ENCODE assay signal across 7 cellular contexts in genomic region chr5:104079861-104080645, GRCh38.
A peak's percentile ranks its signal among the peaks of the same experiment; 100 is the strongest.
DNase-seq lines count a peak whose midpoint lies in the region; ATAC-seq, FAIRE-seq and TF ChIP-seq lines count a peak whose summit lies in the region.
"Not testable (repeated sequence)": the region's sequence is repeated elsewhere in the genome, so short reads cannot be mapped to it uniquely, and the experiment has no call there.

No MANE protein-coding gene starts in this region.

- ATAC-seq in K562 = peak; percentile 74
- ATAC-seq in HepG2 = not testable (repeated sequence)

- H3K9ac ChIP-seq in KMS-11 (peak overlapping the region; percentile 88), K562 (ENCODE audit: insufficient read depth in 1 of 2, low read depth in 2 of 2, low read length in 2 of 2) (peak overlapping the region; percentile 76 to 92), HepG2 (ENCODE audit: insufficient read depth, low read depth, low read length) (peak overlapping the region; percentile 49)

- not testable (repeated sequence) for H3K27me3 ChIP-seq in KMS-11 (ENCODE audit: insufficient read depth, low read depth); PC-9 (ENCODE audit: insufficient read depth, low read depth); K562 (ENCODE audit: control insufficient read depth in 2 of 2, insufficient read depth in 2 of 2, low read length in 2 of 2); HepG2 (ENCODE audit: control insufficient read depth in 1 of 2, insufficient read depth in 2 of 2, low read length in 2 of 2)

- H3K79me2 ChIP-seq in KMS-11 (ENCODE audit: insufficient read depth, low read depth); PC-9 (ENCODE audit: low read depth); HepG2 (ENCODE audit: insufficient read depth, low read length): not testable (repeated sequence)
- H3K79me2 ChIP-seq in K562 (ENCODE audit: control insufficient read depth, insufficient read depth, low read length) = peaks cover 27% of the 10 kb centered on the region

- in situ Hi-C loops in K562 (cut with MboI); HepG2 (cut with HindIII; ENCODE audit: extremely low pct_ligation_motif_present, low pct_unique_long_range_greater_than_20kb): not testable (repeated sequence)

- not testable (repeated sequence) for TF ChIP-seq EP300 in K562 (IDR thresholded peaks at IDR 0.05; ENCODE audit: low read length); HepG2 (IDR thresholded peaks at IDR 0.05; ENCODE audit: low read depth in 2 of 2, low read length in 2 of 2); HepG2 (CRISPR knock-in tag; IDR thresholded peaks at IDR 0.05; ENCODE audit: borderline replicate concordance)

- FAIRE-seq in K562 (lab: Jason Lieb, UNC); HepG2 (lab: Jason Lieb, UNC): not testable (repeated sequence)

- TF ChIP-seq CTCF in C4-2B (conservative IDR thresholded peaks at IDR 0.05); HEK293 (tag by site-specific recombination; IDR thresholded peaks at IDR 0.05); KMS-11 (conservative IDR thresholded peaks at IDR 0.05; ENCODE audit: low read depth, low read length); PC-9 (conservative IDR thresholded peaks at IDR 0.05); K562 (IDR thresholded peaks at IDR 0.05 in 2 of 3, conservative IDR thresholded peaks at IDR 0.05 in 1 of 3; ENCODE audit: insufficient read depth in 2 of 3, low read depth in 1 of 3, low read length in 3 of 3); HepG2 (CRISPR knock-in tag; IDR thresholded peaks at IDR 0.05): not testable (repeated sequence)

- H4K20me1 ChIP-seq in KMS-11 (ENCODE audit: insufficient read depth); PC-9 (ENCODE audit: insufficient read depth); K562 (replicated peaks; ENCODE audit: control insufficient read depth, insufficient read depth, low read length); HepG2 (ENCODE audit: insufficient read depth, low read length): not testable (repeated sequence)

- CTCF ChIA-PET in HEK293 (lab: Yijun Ruan, JAX) = interaction anchor here (0.6 to 0.9 kb wide), 2 partner anchors 24 to 100 kb away, joined by 3 to 4 read pairs; no protein-coding TSS in a partner anchor
- CTCF ChIA-PET in PC-9 (lab: Charles Lee) = interaction anchor here (0.7 kb wide), 1 partner anchor 84 kb away, joined by 3 read pairs; no protein-coding TSS in a partner anchor
- CTCF ChIA-PET in K562 (lab: Yijun Ruan, JAX; ENCODE audit: low intra/inter-chr PET ratio); HepG2 (lab: Yijun Ruan, JAX; ENCODE audit: low intra/inter-chr PET ratio, low total read pairs): not testable (repeated sequence)

- TF ChIP-seq RAD21 in K562 (CRISPR knock-in tag; conservative IDR thresholded peaks at IDR 0.05 in 1 of 2, IDR thresholded peaks at IDR 0.05 in 1 of 2); HepG2 (CRISPR knock-in tag; IDR thresholded peaks at IDR 0.05): not testable (repeated sequence)

- H3K4me1 ChIP-seq in HEK293 (ENCODE audit: control insufficient read depth, insufficient read depth, low read length); KMS-11 (ENCODE audit: low read depth, poor library complexity, severe bottlenecking); K562 (replicated peaks in 1 of 2; ENCODE audit: control insufficient read depth in 2 of 2, insufficient read depth in 2 of 2, low read length in 2 of 2); HepG2 (ENCODE audit: insufficient read depth, low read length): not testable (repeated sequence)
- H3K4me1 ChIP-seq in PC-9 (replicated peaks; ENCODE audit: insufficient read depth) = peaks cover 16% of the 10 kb centered on the region; the same call in 1 of the 2 replicates

- TF ChIP-seq POLR2A in K562 (conservative IDR thresholded peaks at IDR 0.05) = peak; percentile 86
- TF ChIP-seq POLR2A in HepG2 (IDR thresholded peaks at IDR 0.05; ENCODE audit: insufficient read depth in 1 of 2, low read depth in 2 of 2, low read length in 2 of 2) = not testable (repeated sequence)

- POLR2A ChIA-PET in HEK293 (lab: Yijun Ruan, JAX); PC-9 (lab: Charles Lee; ENCODE audit: unreplicated experiment): not testable (repeated sequence)
- POLR2A ChIA-PET in K562 (lab: Yijun Ruan, JAX) = interaction anchor here (1.3 kb wide), 1 partner anchor 9 kb away, joined by 4 read pairs; no protein-coding TSS in a partner anchor
- POLR2A ChIA-PET in HepG2 (lab: Yijun Ruan, JAX) = interaction anchor here (0.6 kb wide), 1 partner anchor 518 kb away, joined by 3 read pairs; no protein-coding TSS in a partner anchor

- not testable (repeated sequence) for H3K9me2 ChIP-seq in PC-9 (ENCODE audit: insufficient read depth)

- not testable (repeated sequence) for H3K9me3 ChIP-seq in HEK293 (ENCODE audit: control insufficient read depth, insufficient read depth, low read depth, low read length); PC-9 (ENCODE audit: insufficient read depth, low read depth); K562 (replicated peaks; ENCODE audit: control insufficient read depth, insufficient read depth, low read depth, low read length); HepG2 (ENCODE audit: low read length)

- not testable (repeated sequence) for H3K4me2 ChIP-seq in KMS-11
- H3K4me2 ChIP-seq in PC-9 (peak overlapping the region; percentile 89), K562 (ENCODE audit: insufficient read depth, low read length) (peak overlapping the region; percentile 70), HepG2 (ENCODE audit: low read depth, low read length) (peak overlapping the region; percentile 60)

- H3K9me1 ChIP-seq in K562 (ENCODE audit: control insufficient read depth, insufficient read depth, low read length) = not testable (repeated sequence)

- not testable (repeated sequence) for H2AFZ ChIP-seq in KMS-11 (ENCODE audit: low read depth)
- H2AFZ ChIP-seq in PC-9 = peak overlapping the region; percentile 87
- peak overlapping the region; percentile 72 for H2AFZ ChIP-seq in K562 (ENCODE audit: low read depth, low read length)
- H2AFZ ChIP-seq in HepG2 (ENCODE audit: low read length) = peak overlapping the region; percentile 42

- intact Hi-C loops in PC-9 (cut with micrococcal nuclease; ENCODE audit: unreplicated experiment); HepG2 (cut with micrococcal nuclease; ENCODE audit: unreplicated experiment): not testable (repeated sequence)
- intact Hi-C loops in K562 (cut with micrococcal nuclease) = loop anchor here (10.0 kb wide), 2 partner anchors 495 to 955 kb away; partner anchors contain the start of genes GIN1 and PPIP5K2

- H3K27ac ChIP-seq in C4-2B (peak overlapping the region; percentile 90), KMS-11 (peak overlapping the region; percentile 95), PC-9 (peak overlapping the region; percentile 83), K562 (ENCODE audit: extremely low read depth, low read depth, low read length) (peak overlapping the region; percentile 81), HepG2 (ENCODE audit: extremely low read length, insufficient read depth, low read length) (peak overlapping the region; percentile 45)
- not testable (repeated sequence) for H3K27ac ChIP-seq in HEK293 (ENCODE audit: extremely low read depth, low read depth, low read length)

- not testable (repeated sequence) for H3K4me3 ChIP-seq in HEK293 (ENCODE audit: low read depth, low read length); KMS-11 (IDR thresholded peaks at IDR 0.05; ENCODE audit: insufficient read depth, low read depth, low read length)
- H3K4me3 ChIP-seq in PC-9 (peak overlapping the region; percentile 69), K562 (peak overlapping the region; percentile 46), HepG2 (replicated peaks in 1 of 3; ENCODE audit: insufficient read depth in 1 of 3, low read depth in 2 of 3, low read length in 3 of 3) (peak overlapping the region; percentile 38 to 61 (median 58); a peak in 5 of 6 replicates)

- DNase-seq in DMS53 (lab: John Stamatoyannopoulos, UW) = peak; percentile 22
- DNase-seq in PC-9 = peak in 1 of 2 experiments; percentile 75
- DNase-seq in K562 (ENCODE audit: extremely low read depth in 1 of 4, low spot score in 3 of 4); HepG2 (ENCODE audit: low spot score): not testable (repeated sequence)

- BruUV-seq in PC-9 (replicated peaks; lab: Mats Ljungman, UMichigan) (TSS peak; percentile 84), K562 (replicated peaks; lab: Mats Ljungman, UMichigan) (TSS peak; percentile 63), HepG2 (replicated peaks; lab: Mats Ljungman, UMichigan) (TSS peak; percentile 67)

- H3F3A ChIP-seq in PC-9 (ENCODE audit: insufficient read depth, low read depth) = not testable (repeated sequence)

- 4% methylated on average over 12 of the region's 29 CpGs for WGBS in K562 (ENCODE audit: insufficient coverage, low coverage, missing lambda C conversion rate)
- 68% methylated on average over 23 of the region's 29 CpGs for WGBS in HepG2 (ENCODE audit: low lambda C conversion rate)

- H3K36me3 ChIP-seq in HEK293 (ENCODE audit: control insufficient read depth in 2 of 2, insufficient read depth in 1 of 2, low read length in 2 of 2); KMS-11 (ENCODE audit: insufficient read depth); PC-9 (ENCODE audit: low read depth); HepG2 (replicated peaks in 1 of 2; ENCODE audit: control insufficient read depth in 1 of 2, insufficient read depth in 2 of 2, low read length in 2 of 2): not testable (repeated sequence)
- H3K36me3 ChIP-seq in K562 (ENCODE audit: control insufficient read depth, insufficient read depth, low read length) = peaks cover 14% of the 10 kb centered on the region

TF ChIP-seq in HEK293, 187 proteins besides CTCF, POLR2A, EP300 and RAD21 (continues in another document):
- 0 out of 2 replicates have a peak, but pooled peaks have one; percentile 23 for TF ChIP-seq ZBTB48 (tag by site-specific recombination; IDR thresholded peaks at IDR 0.05)
- TF ChIP-seq ZBTB17 (tag by site-specific recombination; IDR thresholded peaks at IDR 0.05) = peak; percentile 71

TF ChIP-seq in HepG2, 621 proteins besides CTCF, POLR2A, EP300 and RAD21 (continues in another document):
- peak; percentile 50; the same call in 1 of the 2 replicates for TF ChIP-seq SP5 (CRISPR knock-in tag; IDR thresholded peaks at IDR 0.05; ENCODE audit: borderline replicate concordance, low read depth)
- TF ChIP-seq HNRNPLL (IDR thresholded peaks at IDR 0.05; ENCODE audit: low read depth, low read length, poor library complexity, severe bottlenecking) = peak; percentile 48
- not testable (repeated sequence) for TF ChIP-seq FOXA1 (IDR thresholded peaks at IDR 0.05)
- peak; percentile 78 for TF ChIP-seq FOXA1 (CRISPR knock-in tag; IDR thresholded peaks at IDR 0.05)
